In the genomic region with DNA sequence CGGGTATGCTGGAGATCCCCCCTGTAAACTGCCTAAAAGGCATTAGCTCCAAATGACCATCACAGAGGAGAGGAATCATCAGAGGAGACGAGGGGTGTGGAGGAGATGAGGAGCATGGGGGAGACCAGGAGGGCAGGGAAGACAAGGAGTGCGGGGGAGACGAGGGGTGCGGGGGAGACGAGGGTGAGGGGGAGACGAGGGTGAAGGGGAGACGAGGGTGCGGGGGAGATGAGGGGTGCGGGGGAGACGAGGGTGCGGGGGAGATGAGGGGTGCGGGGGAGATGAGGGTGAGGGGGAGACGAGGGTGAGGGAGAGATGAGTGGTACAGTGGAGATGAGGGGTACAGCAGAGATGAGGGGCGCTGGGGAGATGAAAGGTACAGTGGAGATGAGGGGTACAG, we compare ENCODE assay signal across 21 cellular contexts. TPM values are rescaled to one million over a fixed set of nuclear protein-coding genes. Genes with fewer than 3 reads are reported as not detected.
A peak's percentile ranks its signal among the peaks of the same experiment; 100 is the strongest.
DNase-seq lines count a peak whose midpoint lies in the region; ATAC-seq, FAIRE-seq and TF ChIP-seq lines count a peak whose summit lies in the region.
"Had no signal": no experiment of that assay in that cellular context is flagged by ENCODE, and none has a peak within 500 bp of the region (broad histone marks: within the 10 kb centered on the region; RNA-seq: fewer than 3 reads in every experiment).

No MANE protein-coding gene starts in this region.

- TF ChIP-seq EP300 in transverse colon (IDR thresholded peaks at IDR 0.05; ENCODE audit: low read depth) (no peak), esophagus muscularis mucosa (IDR thresholded peaks at IDR 0.05) (no peak)

- H3F3A ChIP-seq in GM23338 (replicated peaks; ENCODE audit: low read depth) (no peaks in the 10 kb centered on the region), neural progenitor cell (ENCODE audit: low read depth) (no peaks in the 10 kb centered on the region)

- WGBS in transverse colon (ENCODE audit: low coverage in 1 of 2), 2 donors = 48 to 72% methylated on average over 2 to 8 of the region's 15 CpGs
- WGBS in esophagus muscularis mucosa = 40% methylated on average over 8 of the region's 15 CpGs

- no peak for FAIRE-seq in GM19239 (lab: Jason Lieb, UNC)
- FAIRE-seq: GM12878, HepG2 had no signal

- H3K4me1 ChIP-seq in GM23338 (ENCODE audit: insufficient read depth) (no peaks in the 10 kb centered on the region; the same call in 1 of the 2 replicates), RWPE2 (ENCODE audit: insufficient read depth, poor library complexity, severe bottlenecking) (no peaks in the 10 kb centered on the region), neural progenitor cell (no peaks in the 10 kb centered on the region), transverse colon (no peaks in the 10 kb centered on the region), esophagus muscularis mucosa (no peaks in the 10 kb centered on the region)

- H2AFZ ChIP-seq in GM23338 = peak overlapping the region; percentile 52; the same call in 1 of the 2 replicates
- H2AFZ ChIP-seq in neural progenitor cell (replicated peaks) = no peak overlapping the region

- in situ Hi-C loops in transverse colon (cut with MboI; ENCODE audit: low pct_ligation_motif_present in 1 of 4, low pct_unique_long_range_greater_than_20kb in 1 of 4, low sequenced_read_pairs in 3 of 4) = no loop called here

- no peak overlapping the region for H3K4me3 Mint-ChIP-seq in GM23338
- no peak overlapping the region for H3K4me3 Mint-ChIP-seq in neural progenitor cell
- H3K4me3 Mint-ChIP-seq: CD4-positive, alpha-beta memory T cell had no signal

- intact Hi-C loops in transverse colon (cut with DNase I; ENCODE audit: low total_unique reads) (no loop called here), esophagus muscularis mucosa (cut with DNase I) (no loop called here)

- H3K4me3 ChIP-seq in GM23338 (no peak overlapping the region), RWPE2 (ENCODE audit: severe bottlenecking) (no peak overlapping the region), neural progenitor cell (no peak overlapping the region), transverse colon (no peak overlapping the region), esophagus muscularis mucosa (no peak overlapping the region)
- H3K4me3 ChIP-seq: BLaER1, GM12878 had no signal

- TF ChIP-seq POLR2A in transverse colon (IDR thresholded peaks at IDR 0.05) = no peak
- TF ChIP-seq POLR2A in esophagus muscularis mucosa (IDR thresholded peaks at IDR 0.05; ENCODE audit: low read depth) = no peak

- H3K27me3 ChIP-seq in GM23338 (ENCODE audit: insufficient read depth) = no peaks in the 10 kb centered on the region
- H3K27me3 ChIP-seq in RWPE2 (ENCODE audit: insufficient read depth, poor library complexity, severe bottlenecking) = no peaks in the 10 kb centered on the region
- no peaks in the 10 kb centered on the region for H3K27me3 ChIP-seq in neural progenitor cell
- no peaks in the 10 kb centered on the region for H3K27me3 ChIP-seq in transverse colon
- peaks cover 0 to 35% (median 0%) of the 10 kb centered on the region in 4 donors for H3K27me3 ChIP-seq in esophagus muscularis mucosa
- H3K27me3 ChIP-seq: BLaER1 had no signal

- H3K27ac Mint-ChIP-seq in GM23338 = no peak overlapping the region
- H3K27ac Mint-ChIP-seq in neural progenitor cell = peak overlapping the region; percentile 46
- H3K27ac Mint-ChIP-seq: CD4-positive, alpha-beta memory T cell had no signal

- H3K9me3 Mint-ChIP-seq in GM23338 = peaks cover 9% of the 10 kb centered on the region; the same call in 1 of the 3 replicates
- no peaks in the 10 kb centered on the region for H3K9me3 Mint-ChIP-seq in neural progenitor cell
- H3K9me3 Mint-ChIP-seq: CD4-positive, alpha-beta memory T cell had no signal

- peaks cover 8% of the 10 kb centered on the region for H3K27me3 Mint-ChIP-seq in GM23338 (ENCODE audit: insufficient read depth, low read depth, poor library complexity)
- peaks cover 5% of the 10 kb centered on the region for H3K27me3 Mint-ChIP-seq in neural progenitor cell (ENCODE audit: insufficient read depth, low read depth)

- no peaks in the 10 kb centered on the region for H3K9me2 ChIP-seq in GM23338 (ENCODE audit: insufficient read depth)

- H3K4me1 Mint-ChIP-seq in GM23338 (peaks cover 8% of the 10 kb centered on the region), neural progenitor cell (peaks cover 2% of the 10 kb centered on the region)
- H3K4me1 Mint-ChIP-seq: CD4-positive, alpha-beta memory T cell had no signal

- H3K4me2 ChIP-seq in GM23338 (no peak overlapping the region), neural progenitor cell (no peak overlapping the region)
- H3K4me2 ChIP-seq: BLaER1 had no signal

- DNase-seq in GM23338 (ENCODE audit: low spot score) (no peak), RWPE2 (ENCODE audit: low spot score) (peak; percentile 64), neural progenitor cell (ENCODE audit: low spot score) (peak; percentile 23), transverse colon (peak; percentile 16), GM19239 (ENCODE audit: insufficient read length, low spot score) (no peak), esophagus muscularis mucosa (ENCODE audit: extremely low spot score) (no peak), T-helper 2 cell (no peak)
- DNase-seq: CD4-positive, alpha-beta memory T cell; DMS153; EL; KG1; NCI-H187; NCI-H226; NCI-H524; NCI-H82; RPMI8226; SIG-M5 had no signal

- no peaks in the 10 kb centered on the region for H3K9me3 ChIP-seq in RWPE2 (ENCODE audit: severe bottlenecking)
- H3K9me3 ChIP-seq in neural progenitor cell (ENCODE audit: low read depth) = no peaks in the 10 kb centered on the region
- no peaks in the 10 kb centered on the region for H3K9me3 ChIP-seq in transverse colon
- no peaks in the 10 kb centered on the region for H3K9me3 ChIP-seq in esophagus muscularis mucosa

- H4K20me1 ChIP-seq in GM23338 (replicated peaks; ENCODE audit: insufficient read depth) (no peaks in the 10 kb centered on the region), neural progenitor cell (ENCODE audit: low read depth) (no peaks in the 10 kb centered on the region)

- peaks cover 5% of the 10 kb centered on the region; the same call in 2 of the 3 replicates for H3K36me3 Mint-ChIP-seq in GM23338 (ENCODE audit: low read depth)
- peaks cover 2% of the 10 kb centered on the region for H3K36me3 Mint-ChIP-seq in neural progenitor cell
- H3K36me3 Mint-ChIP-seq: CD4-positive, alpha-beta memory T cell had no signal

- ATAC-seq in GM23338 (no peak), RWPE2 (ENCODE audit: low read depth) (no peak)
- ATAC-seq: GM12878, HepG2 had no signal

- H3K27ac ChIP-seq in GM23338 (ENCODE audit: low read depth) (no peak overlapping the region), RWPE2 (ENCODE audit: poor library complexity, severe bottlenecking) (no peak overlapping the region), neural progenitor cell (no peak overlapping the region), transverse colon (no peak overlapping the region), esophagus muscularis mucosa (replicated peaks in 1 of 4) (no peak overlapping the region)
- H3K27ac ChIP-seq: BLaER1 had no signal

- H3K36me3 ChIP-seq in GM23338 (ENCODE audit: insufficient read depth) (no peaks in the 10 kb centered on the region), RWPE2 (ENCODE audit: low read depth) (no peaks in the 10 kb centered on the region), neural progenitor cell (no peaks in the 10 kb centered on the region), transverse colon (no peaks in the 10 kb centered on the region), esophagus muscularis mucosa (no peaks in the 10 kb centered on the region)
- H3K36me3 ChIP-seq: BLaER1 had no signal

- no peak for TF ChIP-seq CTCF in GM23338 (conservative IDR thresholded peaks at IDR 0.05; ENCODE audit: low read depth in 2 of 2)
- no peak for TF ChIP-seq CTCF in RWPE2 (IDR thresholded peaks at IDR 0.05; ENCODE audit: poor library complexity, severe bottlenecking)
- no peak for TF ChIP-seq CTCF in neural progenitor cell (IDR thresholded peaks at IDR 0.05)
- TF ChIP-seq CTCF in transverse colon (IDR thresholded peaks at IDR 0.05) = no peak
- TF ChIP-seq CTCF in esophagus muscularis mucosa (IDR thresholded peaks at IDR 0.05) = no peak

- H3K79me2 ChIP-seq in GM23338 (replicated peaks; ENCODE audit: insufficient read depth) (no peaks in the 10 kb centered on the region), neural progenitor cell (ENCODE audit: low read depth) (no peaks in the 10 kb centered on the region)

- H3K9ac ChIP-seq in neural progenitor cell = no peak overlapping the region
- H3K9ac ChIP-seq: BLaER1 had no signal

TF ChIP-seq in GM23338, 12 proteins besides CTCF, POLR2A, EP300 and RAD21 (continues in another document):
- no peak for TF ChIP-seq POLR2AphosphoS5 (IDR thresholded peaks at IDR 0.05; ENCODE audit: low read depth)
- no peak for TF ChIP-seq EZH2phosphoT487 (IDR thresholded peaks at IDR 0.05; ENCODE audit: unreplicated experiment)
- no peak for TF ChIP-seq EZH2 (IDR thresholded peaks at IDR 0.05; ENCODE audit: low read depth, unreplicated experiment)
- TF ChIP-seq, protein P1, sequence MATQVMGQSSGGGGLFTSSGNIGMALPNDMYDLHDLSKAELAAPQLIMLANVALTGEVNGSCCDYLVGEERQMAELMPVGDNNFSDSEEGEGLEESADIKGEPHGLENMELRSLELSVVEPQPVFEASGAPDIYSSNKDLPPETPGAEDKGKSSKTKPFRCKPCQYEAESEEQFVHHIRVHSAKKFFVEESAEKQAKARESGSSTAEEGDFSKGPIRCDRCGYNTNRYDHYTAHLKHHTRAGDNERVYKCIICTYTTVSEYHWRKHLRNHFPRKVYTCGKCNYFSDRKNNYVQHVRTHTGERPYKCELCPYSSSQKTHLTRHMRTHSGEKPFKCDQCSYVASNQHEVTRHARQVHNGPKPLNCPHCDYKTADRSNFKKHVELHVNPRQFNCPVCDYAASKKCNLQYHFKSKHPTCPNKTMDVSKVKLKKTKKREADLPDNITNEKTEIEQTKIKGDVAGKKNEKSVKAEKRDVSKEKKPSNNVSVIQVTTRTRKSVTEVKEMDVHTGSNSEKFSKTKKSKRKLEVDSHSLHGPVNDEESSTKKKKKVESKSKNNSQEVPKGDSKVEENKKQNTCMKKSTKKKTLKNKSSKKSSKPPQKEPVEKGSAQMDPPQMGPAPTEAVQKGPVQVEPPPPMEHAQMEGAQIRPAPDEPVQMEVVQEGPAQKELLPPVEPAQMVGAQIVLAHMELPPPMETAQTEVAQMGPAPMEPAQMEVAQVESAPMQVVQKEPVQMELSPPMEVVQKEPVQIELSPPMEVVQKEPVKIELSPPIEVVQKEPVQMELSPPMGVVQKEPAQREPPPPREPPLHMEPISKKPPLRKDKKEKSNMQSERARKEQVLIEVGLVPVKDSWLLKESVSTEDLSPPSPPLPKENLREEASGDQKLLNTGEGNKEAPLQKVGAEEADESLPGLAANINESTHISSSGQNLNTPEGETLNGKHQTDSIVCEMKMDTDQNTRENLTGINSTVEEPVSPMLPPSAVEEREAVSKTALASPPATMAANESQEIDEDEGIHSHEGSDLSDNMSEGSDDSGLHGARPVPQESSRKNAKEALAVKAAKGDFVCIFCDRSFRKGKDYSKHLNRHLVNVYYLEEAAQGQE (IDR thresholded peaks at IDR 0.05; ENCODE audit: unreplicated experiment) = no peak

RNA-seq across cellular contexts. Expression of a gene that starts 17.5 kb away (rescaled TPM):
- 80.9 and 82.8 TPM in 2 replicates for total RNA-seq in GM23338 (2014; rRNA removed; shearing (Covaris generic))
- polyA plus RNA-seq in GM23338 (2016; fragmentation: Nextera tagmentation; extraction: Ambion mirVana) = 691 and 693 TPM in 2 replicates
- 1.7 TPM in 1 of 2 replicates, not detected in the other for total RNA-seq in neural progenitor cell (ENCODE audit: low replicate concordance)
- total RNA-seq in transverse colon = 10 to 100 TPM in 1 of 4 donors, 1 to 10 TPM in 1, not detected in 2; 1.9 to 14.1 TPM
- total RNA-seq in esophagus muscularis mucosa = 10 to 100 TPM in 1 of 4 donors, 1 to 10 TPM in 2, not detected in 1; 6.0 to 10.2 (median 8.1) TPM
- total RNA-seq: CD4-positive, alpha-beta memory T cell; GM12878; H4; HepG2 had no signal
- polyA plus RNA-seq: CD4-positive, alpha-beta memory T cell; HepG2 had no signal

Comparison
In these comparisons a context has a peak if more than half of its experiments do, and no peak if none do; other contexts are left out.
1. DNase-seq: peak in RWPE2 (single experiment), neural progenitor cell (single experiment) and transverse colon (single experiment); none in GM23338 (single experiment), GM19239 (single experiment), esophagus muscularis mucosa (single experiment) and T-helper 2 cell (0 of 5).